ENCODE assay signal across 1 cellular context in genomic region chr4:131426023-131426758, GRCh38.
TF ChIP-seq lines count a peak whose summit lies in the region.

No MANE protein-coding gene starts in this region.

TF ChIP-seq in K562, 482 proteins besides CTCF, POLR2A, EP300 and RAD21 (continued from another document):
- TF ChIP-seq ZNF512 (tag; IDR thresholded peaks at IDR 0.05) (peak; percentile 71), ZNF695 (CRISPR knock-in tag; IDR thresholded peaks at IDR 0.05) (no peak), ZBTB26 (CRISPR knock-in tag; IDR thresholded peaks at IDR 0.05) (peak; percentile 66; the same call in 1 of the 2 replicates)
